21 cellular contexts compared by ENCODE assay signal in the genomic region with DNA sequence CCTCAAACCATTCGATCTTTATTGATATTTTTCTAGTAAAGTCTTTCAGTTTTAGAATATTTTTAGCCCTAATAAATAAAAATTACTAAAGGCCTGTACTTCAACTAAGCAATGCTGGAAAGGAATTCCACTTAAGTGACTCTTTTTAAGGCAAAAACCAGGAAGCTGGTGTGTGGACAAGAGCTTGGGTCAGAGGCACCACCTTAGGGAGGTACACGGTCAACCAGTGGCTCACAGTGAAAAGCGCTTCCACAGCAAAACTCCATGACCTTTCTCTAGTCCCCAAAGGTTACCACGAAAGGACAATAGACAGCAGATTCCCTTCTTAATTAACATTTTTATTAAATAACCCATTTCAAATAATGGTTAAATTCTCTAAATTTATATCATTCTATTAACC.
"Had no signal": no experiment of that assay in that cellular context is flagged by ENCODE, and none has a peak within 500 bp of the region (broad histone marks: within the 10 kb centered on the region; RNA-seq: fewer than 3 reads in every experiment).

No MANE protein-coding gene starts in this region.

- DNase-seq: IMR-90, Karpas-422, KG1, MG63, NCI-H1092 treated with DMSO at 0.1 percent for 48 hours, NCI-H1436, NCI-H187, NCI-H2029, NCI-H2081 treated with DMSO at 0.1 percent for 48 hours, NCI-H2171, NCI-H226, NCI-H446, NCI-H510A, NCI-H524 treated with DMSO at 0.1 percent for 48 hours, NCI-H69, NCI-H774, Right ventricle myocardium superior, RPMI8226, SIG-M5 had no signal

- H3K27me3 ChIP-seq: MG63, SJSA1 had no signal

- H3K4me3 ChIP-seq: MG63, SJSA1, SK-N-MC had no signal

- H3K9me3 ChIP-seq: MG63, SJSA1 had no signal

- H3K27ac ChIP-seq: SJSA1, SK-N-MC had no signal
